In the genomic region with DNA sequence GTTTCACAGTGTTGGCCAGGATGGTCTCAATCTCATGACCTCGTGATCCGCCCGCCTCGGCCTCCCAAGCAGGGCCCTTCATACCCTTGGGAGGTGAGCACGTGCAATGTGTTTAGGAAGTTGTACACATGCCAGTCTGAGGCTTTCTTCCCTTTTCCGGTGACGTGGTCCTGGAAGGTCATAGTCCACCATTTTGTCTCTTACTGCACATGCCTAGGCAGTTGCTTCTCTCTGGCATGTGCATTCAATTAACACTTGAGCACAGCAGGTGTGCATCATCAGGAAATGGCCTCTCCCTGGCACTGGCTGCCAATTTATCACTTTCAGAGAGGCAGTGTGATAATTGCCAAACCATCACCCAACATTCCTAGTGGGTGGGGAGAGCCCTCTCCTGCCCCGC, we compare ENCODE assay signal across 22 cellular contexts.
"Had no signal": no experiment of that assay in that cellular context is flagged by ENCODE, and none has a peak within 500 bp of the region (broad histone marks: within the 10 kb centered on the region; RNA-seq: fewer than 3 reads in every experiment).

No MANE protein-coding gene starts in this region.

- DNase-seq: Karpas-422, KG1, MG63, NCI-H1092, NCI-H1105 treated with DMSO at 0.1 percent for 48 hours, NCI-H1417 treated with DMSO at 0.1 percent for 48 hours, NCI-H146, NCI-H1694 treated with DMSO at 0.1 percent for 48 hours, NCI-H1930, NCI-H2107, NCI-H2227 treated with DMSO at 0.1 percent for 48 hours, NCI-H524 treated with DMSO at 0.1 percent for 48 hours, NCI-H82, Right ventricle myocardium superior, RPMI8226, SIG-M5, SK-N-SH, SW 1271, T-cell had no signal

- ATAC-seq: T-cell had no signal

- H3K36me3 ChIP-seq: MG63 had no signal

- H3K4me3 ChIP-seq: MG63 had no signal

- H3K9ac ChIP-seq: SK-N-SH had no signal

- H3K9me3 ChIP-seq: MG63, SK-N-SH had no signal

- H3K4me2 ChIP-seq: SK-N-SH had no signal

- H3K27ac ChIP-seq: HL-60 had no signal

- FAIRE-seq: HTR-8/SVneo, RCC 7860 had no signal
